Comparison of ENCODE assay signal across 1 cellular context in genomic region chr10:69086131-69086530, GRCh38.
TF ChIP-seq lines count a peak whose summit lies in the region.

No MANE protein-coding gene starts in this region.

TF ChIP-seq in K562, 482 proteins besides CTCF, POLR2A, EP300 and RAD21 (continued from another document and continues in another):
- TF ChIP-seq, protein P1, sequence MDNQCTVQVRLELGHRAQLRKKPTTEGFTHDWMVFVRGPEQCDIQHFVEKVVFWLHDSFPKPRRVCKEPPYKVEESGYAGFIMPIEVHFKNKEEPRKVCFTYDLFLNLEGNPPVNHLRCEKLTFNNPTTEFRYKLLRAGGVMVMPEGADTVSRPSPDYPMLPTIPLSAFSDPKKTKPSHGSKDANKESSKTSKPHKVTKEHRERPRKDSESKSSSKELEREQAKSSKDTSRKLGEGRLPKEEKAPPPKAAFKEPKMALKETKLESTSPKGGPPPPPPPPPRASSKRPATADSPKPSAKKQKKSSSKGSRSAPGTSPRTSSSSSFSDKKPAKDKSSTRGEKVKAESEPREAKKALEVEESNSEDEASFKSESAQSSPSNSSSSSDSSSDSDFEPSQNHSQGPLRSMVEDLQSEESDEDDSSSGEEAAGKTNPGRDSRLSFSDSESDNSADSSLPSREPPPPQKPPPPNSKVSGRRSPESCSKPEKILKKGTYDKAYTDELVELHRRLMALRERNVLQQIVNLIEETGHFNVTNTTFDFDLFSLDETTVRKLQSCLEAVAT (IDR thresholded peaks at IDR 0.05) = 0 out of 4 replicates have a peak, but pooled peaks of 1 of the 2 experiments have one; percentile 8
- TF ChIP-seq SMARCA4 (IDR thresholded peaks at IDR 0.05) = 0 out of 2 replicates have a peak, but pooled peaks have one; percentile 12
- TF ChIP-seq EWSR1 (IDR thresholded peaks at IDR 0.05; ENCODE audit: borderline replicate concordance, low read depth, partially characterized antibody) = no peak
- TF ChIP-seq ZKSCAN8 (CRISPR knock-in tag; IDR thresholded peaks at IDR 0.05) = 0 out of 2 replicates have a peak, but pooled peaks have one; percentile 29
- TF ChIP-seq, protein P2, sequence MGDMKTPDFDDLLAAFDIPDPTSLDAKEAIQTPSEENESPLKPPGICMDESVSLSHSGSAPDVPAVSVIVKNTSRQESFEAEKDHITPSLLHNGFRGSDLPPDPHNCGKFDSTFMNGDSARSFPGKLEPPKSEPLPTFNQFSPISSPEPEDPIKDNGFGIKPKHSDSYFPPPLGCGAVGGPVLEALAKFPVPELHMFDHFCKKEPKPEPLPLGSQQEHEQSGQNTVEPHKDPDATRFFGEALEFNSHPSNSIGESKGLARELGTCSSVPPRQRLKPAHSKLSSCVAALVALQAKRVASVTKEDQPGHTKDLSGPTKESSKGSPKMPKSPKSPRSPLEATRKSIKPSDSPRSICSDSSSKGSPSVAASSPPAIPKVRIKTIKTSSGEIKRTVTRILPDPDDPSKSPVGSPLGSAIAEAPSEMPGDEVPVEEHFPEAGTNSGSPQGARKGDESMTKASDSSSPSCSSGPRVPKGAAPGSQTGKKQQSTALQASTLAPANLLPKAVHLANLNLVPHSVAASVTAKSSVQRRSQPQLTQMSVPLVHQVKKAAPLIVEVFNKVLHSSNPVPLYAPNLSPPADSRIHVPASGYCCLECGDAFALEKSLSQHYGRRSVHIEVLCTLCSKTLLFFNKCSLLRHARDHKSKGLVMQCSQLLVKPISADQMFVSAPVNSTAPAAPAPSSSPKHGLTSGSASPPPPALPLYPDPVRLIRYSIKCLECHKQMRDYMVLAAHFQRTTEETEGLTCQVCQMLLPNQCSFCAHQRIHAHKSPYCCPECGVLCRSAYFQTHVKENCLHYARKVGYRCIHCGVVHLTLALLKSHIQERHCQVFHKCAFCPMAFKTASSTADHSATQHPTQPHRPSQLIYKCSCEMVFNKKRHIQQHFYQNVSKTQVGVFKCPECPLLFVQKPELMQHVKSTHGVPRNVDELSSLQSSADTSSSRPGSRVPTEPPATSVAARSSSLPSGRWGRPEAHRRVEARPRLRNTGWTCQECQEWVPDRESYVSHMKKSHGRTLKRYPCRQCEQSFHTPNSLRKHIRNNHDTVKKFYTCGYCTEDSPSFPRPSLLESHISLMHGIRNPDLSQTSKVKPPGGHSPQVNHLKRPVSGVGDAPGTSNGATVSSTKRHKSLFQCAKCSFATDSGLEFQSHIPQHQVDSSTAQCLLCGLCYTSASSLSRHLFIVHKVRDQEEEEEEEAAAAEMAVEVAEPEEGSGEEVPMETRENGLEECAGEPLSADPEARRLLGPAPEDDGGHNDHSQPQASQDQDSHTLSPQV (IDR thresholded peaks at IDR 0.05) = peak; percentile 79; the same call in 1 of the 2 replicates
- no peak for TF ChIP-seq RBM25 (IDR thresholded peaks at IDR 0.05; ENCODE audit: low read depth, low read length, severe bottlenecking)
- TF ChIP-seq FOXP1 (CRISPR knock-in tag; IDR thresholded peaks at IDR 0.05) = no peak
- peak; percentile 62; the same call in 1 of the 2 replicates for TF ChIP-seq POLR2H (tag; IDR thresholded peaks at IDR 0.05; ENCODE audit: low read depth)
- TF ChIP-seq TBP (optimal IDR thresholded peaks at IDR 0.05; ENCODE audit: low read depth, low read length) = peak; percentile 57
- peak; percentile 66 for TF ChIP-seq MYC (IDR thresholded peaks at IDR 0.05; ENCODE audit: low read depth, low read length)
- TF ChIP-seq MYC (CRISPR knock-in tag; IDR thresholded peaks at IDR 0.05; ENCODE audit: borderline replicate concordance, low read depth) = no peak
- TF ChIP-seq PYGO2 (tag; IDR thresholded peaks at IDR 0.05) = peak; percentile 60; the same call in 1 of the 2 replicates
- TF ChIP-seq, protein P3, sequence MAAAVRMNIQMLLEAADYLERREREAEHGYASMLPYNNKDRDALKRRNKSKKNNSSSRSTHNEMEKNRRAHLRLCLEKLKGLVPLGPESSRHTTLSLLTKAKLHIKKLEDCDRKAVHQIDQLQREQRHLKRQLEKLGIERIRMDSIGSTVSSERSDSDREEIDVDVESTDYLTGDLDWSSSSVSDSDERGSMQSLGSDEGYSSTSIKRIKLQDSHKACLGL (CRISPR knock-in tag; IDR thresholded peaks at IDR 0.05; ENCODE audit: borderline replicate concordance, poor library complexity, severe bottlenecking) = no peak
- TF ChIP-seq, protein P4, sequence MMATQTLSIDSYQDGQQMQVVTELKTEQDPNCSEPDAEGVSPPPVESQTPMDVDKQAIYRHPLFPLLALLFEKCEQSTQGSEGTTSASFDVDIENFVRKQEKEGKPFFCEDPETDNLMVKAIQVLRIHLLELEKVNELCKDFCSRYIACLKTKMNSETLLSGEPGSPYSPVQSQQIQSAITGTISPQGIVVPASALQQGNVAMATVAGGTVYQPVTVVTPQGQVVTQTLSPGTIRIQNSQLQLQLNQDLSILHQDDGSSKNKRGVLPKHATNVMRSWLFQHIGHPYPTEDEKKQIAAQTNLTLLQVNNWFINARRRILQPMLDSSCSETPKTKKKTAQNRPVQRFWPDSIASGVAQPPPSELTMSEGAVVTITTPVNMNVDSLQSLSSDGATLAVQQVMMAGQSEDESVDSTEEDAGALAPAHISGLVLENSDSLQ (IDR thresholded peaks at IDR 0.05) = no peak
- TF ChIP-seq ELF1 (tag; IDR thresholded peaks at IDR 0.05) = peak; percentile 32; the same call in 1 of the 2 replicates
- peak; percentile 58; the same call in 1 of the 2 replicates for TF ChIP-seq SMAD4 (CRISPR knock-in tag; conservative IDR thresholded peaks at IDR 0.05)
- TF ChIP-seq, protein P5, sequence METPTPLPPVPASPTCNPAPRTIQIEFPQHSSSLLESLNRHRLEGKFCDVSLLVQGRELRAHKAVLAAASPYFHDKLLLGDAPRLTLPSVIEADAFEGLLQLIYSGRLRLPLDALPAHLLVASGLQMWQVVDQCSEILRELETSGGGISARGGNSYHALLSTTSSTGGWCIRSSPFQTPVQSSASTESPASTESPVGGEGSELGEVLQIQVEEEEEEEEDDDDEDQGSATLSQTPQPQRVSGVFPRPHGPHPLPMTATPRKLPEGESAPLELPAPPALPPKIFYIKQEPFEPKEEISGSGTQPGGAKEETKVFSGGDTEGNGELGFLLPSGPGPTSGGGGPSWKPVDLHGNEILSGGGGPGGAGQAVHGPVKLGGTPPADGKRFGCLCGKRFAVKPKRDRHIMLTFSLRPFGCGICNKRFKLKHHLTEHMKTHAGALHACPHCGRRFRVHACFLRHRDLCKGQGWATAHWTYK (CRISPR knock-in tag; IDR thresholded peaks at IDR 0.05) = peak; percentile 18; the same call in 1 of the 2 replicates
- TF ChIP-seq SUPT5H (IDR thresholded peaks at IDR 0.05) = peak; percentile 46; the same call in 1 of the 2 replicates
- 0 out of 2 replicates have a peak, but pooled peaks have one; percentile 14 for TF ChIP-seq CEBPG (CRISPR knock-in tag; IDR thresholded peaks at IDR 0.05)
- TF ChIP-seq CEBPG (tag; conservative IDR thresholded peaks at IDR 0.05 in 1 of 2, IDR thresholded peaks at IDR 0.05 in 1 of 2) = no peak
- no peak for TF ChIP-seq NR2C2 (CRISPR knock-in tag; IDR thresholded peaks at IDR 0.05)
- peak; percentile 42; the same call in 1 of the 2 replicates for TF ChIP-seq NR2C2 (tag; IDR thresholded peaks at IDR 0.05)
- TF ChIP-seq NFRKB (IDR thresholded peaks at IDR 0.05; ENCODE audit: low read depth) = 0 out of 2 replicates have a peak, but pooled peaks have one; percentile 52
- no peak for TF ChIP-seq HDAC6 (IDR thresholded peaks at IDR 0.05; ENCODE audit: low read depth, low read length)
- 0 out of 2 replicates have a peak, but pooled peaks have one; percentile 29 for TF ChIP-seq CREM (IDR thresholded peaks at IDR 0.05; ENCODE audit: low read depth)
- TF ChIP-seq, protein P6, sequence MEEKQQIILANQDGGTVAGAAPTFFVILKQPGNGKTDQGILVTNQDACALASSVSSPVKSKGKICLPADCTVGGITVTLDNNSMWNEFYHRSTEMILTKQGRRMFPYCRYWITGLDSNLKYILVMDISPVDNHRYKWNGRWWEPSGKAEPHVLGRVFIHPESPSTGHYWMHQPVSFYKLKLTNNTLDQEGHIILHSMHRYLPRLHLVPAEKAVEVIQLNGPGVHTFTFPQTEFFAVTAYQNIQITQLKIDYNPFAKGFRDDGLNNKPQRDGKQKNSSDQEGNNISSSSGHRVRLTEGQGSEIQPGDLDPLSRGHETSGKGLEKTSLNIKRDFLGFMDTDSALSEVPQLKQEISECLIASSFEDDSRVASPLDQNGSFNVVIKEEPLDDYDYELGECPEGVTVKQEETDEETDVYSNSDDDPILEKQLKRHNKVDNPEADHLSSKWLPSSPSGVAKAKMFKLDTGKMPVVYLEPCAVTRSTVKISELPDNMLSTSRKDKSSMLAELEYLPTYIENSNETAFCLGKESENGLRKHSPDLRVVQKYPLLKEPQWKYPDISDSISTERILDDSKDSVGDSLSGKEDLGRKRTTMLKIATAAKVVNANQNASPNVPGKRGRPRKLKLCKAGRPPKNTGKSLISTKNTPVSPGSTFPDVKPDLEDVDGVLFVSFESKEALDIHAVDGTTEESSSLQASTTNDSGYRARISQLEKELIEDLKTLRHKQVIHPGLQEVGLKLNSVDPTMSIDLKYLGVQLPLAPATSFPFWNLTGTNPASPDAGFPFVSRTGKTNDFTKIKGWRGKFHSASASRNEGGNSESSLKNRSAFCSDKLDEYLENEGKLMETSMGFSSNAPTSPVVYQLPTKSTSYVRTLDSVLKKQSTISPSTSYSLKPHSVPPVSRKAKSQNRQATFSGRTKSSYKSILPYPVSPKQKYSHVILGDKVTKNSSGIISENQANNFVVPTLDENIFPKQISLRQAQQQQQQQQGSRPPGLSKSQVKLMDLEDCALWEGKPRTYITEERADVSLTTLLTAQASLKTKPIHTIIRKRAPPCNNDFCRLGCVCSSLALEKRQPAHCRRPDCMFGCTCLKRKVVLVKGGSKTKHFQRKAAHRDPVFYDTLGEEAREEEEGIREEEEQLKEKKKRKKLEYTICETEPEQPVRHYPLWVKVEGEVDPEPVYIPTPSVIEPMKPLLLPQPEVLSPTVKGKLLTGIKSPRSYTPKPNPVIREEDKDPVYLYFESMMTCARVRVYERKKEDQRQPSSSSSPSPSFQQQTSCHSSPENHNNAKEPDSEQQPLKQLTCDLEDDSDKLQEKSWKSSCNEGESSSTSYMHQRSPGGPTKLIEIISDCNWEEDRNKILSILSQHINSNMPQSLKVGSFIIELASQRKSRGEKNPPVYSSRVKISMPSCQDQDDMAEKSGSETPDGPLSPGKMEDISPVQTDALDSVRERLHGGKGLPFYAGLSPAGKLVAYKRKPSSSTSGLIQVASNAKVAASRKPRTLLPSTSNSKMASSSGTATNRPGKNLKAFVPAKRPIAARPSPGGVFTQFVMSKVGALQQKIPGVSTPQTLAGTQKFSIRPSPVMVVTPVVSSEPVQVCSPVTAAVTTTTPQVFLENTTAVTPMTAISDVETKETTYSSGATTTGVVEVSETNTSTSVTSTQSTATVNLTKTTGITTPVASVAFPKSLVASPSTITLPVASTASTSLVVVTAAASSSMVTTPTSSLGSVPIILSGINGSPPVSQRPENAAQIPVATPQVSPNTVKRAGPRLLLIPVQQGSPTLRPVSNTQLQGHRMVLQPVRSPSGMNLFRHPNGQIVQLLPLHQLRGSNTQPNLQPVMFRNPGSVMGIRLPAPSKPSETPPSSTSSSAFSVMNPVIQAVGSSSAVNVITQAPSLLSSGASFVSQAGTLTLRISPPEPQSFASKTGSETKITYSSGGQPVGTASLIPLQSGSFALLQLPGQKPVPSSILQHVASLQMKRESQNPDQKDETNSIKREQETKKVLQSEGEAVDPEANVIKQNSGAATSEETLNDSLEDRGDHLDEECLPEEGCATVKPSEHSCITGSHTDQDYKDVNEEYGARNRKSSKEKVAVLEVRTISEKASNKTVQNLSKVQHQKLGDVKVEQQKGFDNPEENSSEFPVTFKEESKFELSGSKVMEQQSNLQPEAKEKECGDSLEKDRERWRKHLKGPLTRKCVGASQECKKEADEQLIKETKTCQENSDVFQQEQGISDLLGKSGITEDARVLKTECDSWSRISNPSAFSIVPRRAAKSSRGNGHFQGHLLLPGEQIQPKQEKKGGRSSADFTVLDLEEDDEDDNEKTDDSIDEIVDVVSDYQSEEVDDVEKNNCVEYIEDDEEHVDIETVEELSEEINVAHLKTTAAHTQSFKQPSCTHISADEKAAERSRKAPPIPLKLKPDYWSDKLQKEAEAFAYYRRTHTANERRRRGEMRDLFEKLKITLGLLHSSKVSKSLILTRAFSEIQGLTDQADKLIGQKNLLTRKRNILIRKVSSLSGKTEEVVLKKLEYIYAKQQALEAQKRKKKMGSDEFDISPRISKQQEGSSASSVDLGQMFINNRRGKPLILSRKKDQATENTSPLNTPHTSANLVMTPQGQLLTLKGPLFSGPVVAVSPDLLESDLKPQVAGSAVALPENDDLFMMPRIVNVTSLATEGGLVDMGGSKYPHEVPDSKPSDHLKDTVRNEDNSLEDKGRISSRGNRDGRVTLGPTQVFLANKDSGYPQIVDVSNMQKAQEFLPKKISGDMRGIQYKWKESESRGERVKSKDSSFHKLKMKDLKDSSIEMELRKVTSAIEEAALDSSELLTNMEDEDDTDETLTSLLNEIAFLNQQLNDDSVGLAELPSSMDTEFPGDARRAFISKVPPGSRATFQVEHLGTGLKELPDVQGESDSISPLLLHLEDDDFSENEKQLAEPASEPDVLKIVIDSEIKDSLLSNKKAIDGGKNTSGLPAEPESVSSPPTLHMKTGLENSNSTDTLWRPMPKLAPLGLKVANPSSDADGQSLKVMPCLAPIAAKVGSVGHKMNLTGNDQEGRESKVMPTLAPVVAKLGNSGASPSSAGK (IDR thresholded peaks at IDR 0.05) = peak; percentile 94
